ENCODE assay signal across 22 cellular contexts in the genomic region with DNA sequence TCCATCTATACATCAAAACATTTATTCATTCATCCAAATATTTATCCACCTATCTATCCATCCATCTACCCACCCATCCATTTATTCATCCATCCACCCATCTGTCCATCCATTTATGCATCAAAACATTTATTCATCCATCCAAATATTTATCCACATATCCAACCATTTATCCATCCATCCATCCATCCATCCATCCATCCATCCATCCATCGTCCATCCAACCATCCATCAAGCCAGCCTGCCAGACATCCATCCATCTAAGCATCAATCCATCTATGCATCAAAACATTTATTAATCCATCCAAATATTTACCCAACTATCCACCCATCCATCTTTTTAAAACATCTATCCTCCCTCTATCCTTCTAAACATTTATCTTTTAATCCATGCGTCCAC.
"Had no signal": no experiment of that assay in that cellular context is flagged by ENCODE, and none has a peak within 500 bp of the region (broad histone marks: within the 10 kb centered on the region; RNA-seq: fewer than 3 reads in every experiment).

No MANE protein-coding gene starts in this region.

- H3K27ac Mint-ChIP-seq: dendritic cell treated with granulocyte-macrophage colony-stimulating factor and Interleukin-4, amounts not matched to agents 40 ng/mL and 50 ng/mL, for 4 days; effector memory CD8-positive, alpha-beta T cell; endodermal cell; immature natural killer cell; mesothelial cell of epicardium had no signal

- ATAC-seq: effector memory CD8-positive, alpha-beta T cell; foreskin keratinocyte; gastroesophageal sphincter; left cardiac atrium; left lung; left ventricle myocardium superior; lower lobe of right lung; mucosa of descending colon had no signal

- DNase-seq: colonic mucosa; cortex of kidney; effector CD8-positive, alpha-beta T cell; effector memory CD8-positive, alpha-beta T cell; foreskin keratinocyte; heart left ventricle; hypothalamus; immature natural killer cell; islet precursor cell; left cardiac atrium; left ventricle myocardium superior; mesenchymal stem cell; mucosa of descending colon; naive B cell had no signal

- H3K36me3 ChIP-seq: colonic mucosa, esophagus muscularis mucosa, gastroesophageal sphincter, heart left ventricle, left lung, lower lobe of right lung had no signal

- H3K27ac ChIP-seq: colonic mucosa, esophagus muscularis mucosa, foreskin keratinocyte, gastroesophageal sphincter, heart left ventricle, hepatocyte, left lung, lower lobe of right lung had no signal

- H3K4me1 Mint-ChIP-seq: endodermal cell, mesothelial cell of epicardium had no signal

- H3K79me2 ChIP-seq: hepatocyte had no signal

- H3K4me1 ChIP-seq: colonic mucosa, esophagus muscularis mucosa, foreskin keratinocyte, gastroesophageal sphincter, heart left ventricle, left lung, lower lobe of right lung had no signal

- H2AFZ ChIP-seq: hepatocyte had no signal

- H3K4me3 ChIP-seq: colonic mucosa, esophagus muscularis mucosa, gastroesophageal sphincter, heart left ventricle, hepatocyte, left lung, lower lobe of right lung, mucosa of descending colon had no signal

- H3K9me3 Mint-ChIP-seq: dendritic cell treated with granulocyte-macrophage colony-stimulating factor and Interleukin-4, amounts not matched to agents 40 ng/mL and 50 ng/mL, for 4 days; immature natural killer cell had no signal

- H3K36me3 Mint-ChIP-seq: immature natural killer cell, mesothelial cell of epicardium, naive B cell had no signal

- H3K4me2 ChIP-seq: hepatocyte had no signal

- H3K9me3 ChIP-seq: colonic mucosa, mucosa of descending colon had no signal

- H3K4me3 Mint-ChIP-seq: dendritic cell treated with granulocyte-macrophage colony-stimulating factor and Interleukin-4, amounts not matched to agents 40 ng/mL and 50 ng/mL, for 4 days; effector memory CD8-positive, alpha-beta T cell; endodermal cell; immature natural killer cell; mesothelial cell of epicardium; naive B cell had no signal

- H3K27me3 ChIP-seq: colonic mucosa, foreskin keratinocyte, heart left ventricle, hepatocyte, left lung had no signal
